8 cellular contexts compared by ENCODE assay signal in the genomic region with DNA sequence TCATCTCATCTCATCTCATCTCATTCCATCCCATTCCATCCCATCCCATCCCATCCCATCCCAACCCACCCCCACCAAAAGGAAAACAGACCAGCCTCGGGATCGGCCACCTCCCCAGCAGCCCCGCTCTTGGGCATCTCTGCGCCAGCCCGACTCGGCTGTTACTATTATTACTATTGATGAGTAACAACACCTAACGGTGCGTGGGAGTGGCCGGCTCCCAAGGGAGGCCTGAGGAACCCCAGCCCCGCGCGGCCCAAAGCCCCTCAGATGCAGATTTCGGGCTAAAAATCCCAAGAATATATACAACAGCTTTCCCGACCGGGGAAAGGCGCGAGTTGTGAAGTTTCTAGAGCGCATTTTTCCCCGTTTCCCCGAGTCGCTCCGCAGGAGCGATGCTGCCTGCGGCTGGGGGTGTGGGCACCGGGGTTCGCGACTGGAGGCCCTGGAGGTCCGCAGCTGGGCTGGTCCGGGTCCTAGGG. TPM values are rescaled to one million over a fixed set of nuclear protein-coding genes. Genes with fewer than 3 reads are reported as not detected.
DNase-seq lines count a peak whose midpoint lies in the region; ATAC-seq and TF ChIP-seq lines count a peak whose summit lies in the region.

No MANE protein-coding gene starts in this region.

- peak overlapping the region; percentile 83 for H3K4me2 ChIP-seq in DOHH2 (ENCODE audit: low read length)

- H3K4me1 Mint-ChIP-seq in activated CD4-positive, alpha-beta memory T cell treated with anti-CD3 and anti-CD28 coated beads, Interleukin-2, amount 10 ng/mL, durations not matched to agents 7 days and 5 days, result peaks cover 18% of the 10 kb centered on the region

- no peak overlapping the region for H3K27ac ChIP-seq in DOHH2 (ENCODE audit: low read depth, low read length)
- H3K27ac ChIP-seq in gastroesophageal sphincter, result peak overlapping the region; percentile 85 to 97 (median 94)
- peak overlapping the region; percentile 78 to 81 for H3K27ac ChIP-seq in prostate gland

- H3K9me3 ChIP-seq in DOHH2 (ENCODE audit: control insufficient read depth, insufficient read depth, low read length) (no peaks in the 10 kb centered on the region), gastroesophageal sphincter (no peaks in the 10 kb centered on the region), prostate gland (no peaks in the 10 kb centered on the region)

- POLR2A ChIA-PET in activated CD4-positive, alpha-beta memory T cell treated with anti-CD3 and anti-CD28 coated beads, Interleukin-2, amount 10 ng/mL, durations not matched to agents 7 days and 5 days (lab: Charles Lee), result interaction anchor here (1.3 to 2.3 kb wide), 5 partner anchors 49 to 223 kb away, joined by 3 to 16 read pairs (median 6); a partner anchor contains a TSS

- DNase-seq in activated CD4-positive, alpha-beta memory T cell treated with anti-CD3 and anti-CD28 coated beads, Interleukin-2, amount 10 ng/mL, durations not matched to agents 7 days and 5 days, result peak; percentile 28
- DNase-seq in prostate gland (ENCODE audit: low spot score) (no peak), NCI-H446 (lab: John Stamatoyannopoulos, UW) (no peak), NCI-H2196 treated with DMSO at 0.1 percent for 48 hours (lab: John Stamatoyannopoulos, UW; ENCODE audit: unreplicated experiment) (no peak)

- H3K4me1 ChIP-seq in DOHH2 (ENCODE audit: control insufficient read depth, low read length), result peaks cover 14% of the 10 kb centered on the region
- H3K4me1 ChIP-seq in gastroesophageal sphincter, result peaks cover 0 to 50% (median 3%) of the 10 kb centered on the region in 3 donors
- H3K4me1 ChIP-seq in prostate gland (replicated peaks), result no peaks in the 10 kb centered on the region

- H3K36me3 ChIP-seq in DOHH2 (ENCODE audit: control insufficient read depth, low read length), result no peaks in the 10 kb centered on the region
- H3K36me3 ChIP-seq in gastroesophageal sphincter, result peaks cover 0 to 21% of the 10 kb centered on the region in 2 donors
- no peaks in the 10 kb centered on the region for H3K36me3 ChIP-seq in prostate gland

- peaks cover 2% of the 10 kb centered on the region for H3K36me3 Mint-ChIP-seq in activated CD4-positive, alpha-beta memory T cell treated with anti-CD3 and anti-CD28 coated beads, Interleukin-2, amount 10 ng/mL, durations not matched to agents 7 days and 5 days (ENCODE audit: low read depth)

- no peaks in the 10 kb centered on the region for H3F3A ChIP-seq in DOHH2 (ENCODE audit: control insufficient read depth, insufficient read depth)

- peaks cover 22% of the 10 kb centered on the region for H3K27me3 Mint-ChIP-seq in activated CD4-positive, alpha-beta memory T cell treated with anti-CD3 and anti-CD28 coated beads, Interleukin-2, amount 10 ng/mL, durations not matched to agents 7 days and 5 days

- TF ChIP-seq EP300 in gastroesophageal sphincter (IDR thresholded peaks at IDR 0.05), result no peak

- H3K4me3 ChIP-seq in DOHH2 (ENCODE audit: low read length) (peak overlapping the region; percentile 86), gastroesophageal sphincter (peak overlapping the region; percentile 91 to 96), prostate gland (peak overlapping the region; percentile 63 to 78)

- peaks cover 19% of the 10 kb centered on the region for H3K79me2 ChIP-seq in DOHH2 (ENCODE audit: control insufficient read depth, low read length)

- CTCF ChIA-PET in activated CD4-positive, alpha-beta memory T cell treated with anti-CD3 and anti-CD28 coated beads, Interleukin-2, amount 10 ng/mL, durations not matched to agents 7 days and 5 days (lab: Charles Lee), result no interaction called here

- intact Hi-C loops in prostate gland (cut with DNase I), result loop anchor here (2.0 kb wide), 1 partner anchor 36 kb away; no protein-coding TSS in a partner anchor

- H3K27me3 ChIP-seq in DOHH2 (ENCODE audit: control insufficient read depth, low read length), result peaks cover 8% of the 10 kb centered on the region; the same call in 1 of the 2 replicates
- H3K27me3 ChIP-seq in gastroesophageal sphincter, result no peaks in the 10 kb centered on the region
- H3K27me3 ChIP-seq in prostate gland (replicated peaks; ENCODE audit: insufficient read depth), result no peaks in the 10 kb centered on the region

- H3K9me3 Mint-ChIP-seq in activated CD4-positive, alpha-beta memory T cell treated with anti-CD3 and anti-CD28 coated beads, Interleukin-2, amount 10 ng/mL, durations not matched to agents 7 days and 5 days, result no peaks in the 10 kb centered on the region

- H3K4me3 Mint-ChIP-seq in activated CD4-positive, alpha-beta memory T cell treated with anti-CD3 and anti-CD28 coated beads, Interleukin-2, amount 10 ng/mL, durations not matched to agents 7 days and 5 days, result peak overlapping the region; percentile 78

- TF ChIP-seq CTCF in DOHH2 (IDR thresholded peaks at IDR 0.05; ENCODE audit: low read depth, low read length, poor library complexity, severe bottlenecking) (no peak), gastroesophageal sphincter (IDR thresholded peaks at IDR 0.05) (no peak), prostate gland (IDR thresholded peaks at IDR 0.05) (no peak)

- no peaks in the 10 kb centered on the region for H3K9me2 ChIP-seq in DOHH2 (replicated peaks; ENCODE audit: control insufficient read depth, low read length)

- 0 to 10% methylated on average over 1 to 2 of the region's 29 CpGs for whole genome bisulfite sequencing in gastroesophageal sphincter (ENCODE audit: low coverage in 1 of 2), 2 donors
- under 1% methylated on average over 29 of the region's 29 CpGs for WGBS in prostate gland

- ATAC-seq in GM19467 (IDR thresholded peaks at IDR 0.05; ENCODE audit: unreplicated experiment) (peak; percentile 17), HG03575 (IDR thresholded peaks at IDR 0.05; ENCODE audit: extremely low read depth, insufficient number of reproducible peaks, low FRiP score, unreplicated experiment) (peak; percentile 15), gastroesophageal sphincter (no peak)

- no peak for TF ChIP-seq POLR2A in gastroesophageal sphincter (IDR thresholded peaks at IDR 0.05)
- no peak for TF ChIP-seq POLR2A in prostate gland (IDR thresholded peaks at IDR 0.05)

- no peak overlapping the region for H3K27ac Mint-ChIP-seq in activated CD4-positive, alpha-beta memory T cell treated with anti-CD3 and anti-CD28 coated beads, Interleukin-2, amount 10 ng/mL, durations not matched to agents 7 days and 5 days

- H4K20me1 ChIP-seq in DOHH2 (ENCODE audit: control insufficient read depth, insufficient read depth, low read depth, low read length), result no peaks in the 10 kb centered on the region

RNA-seq across cellular contexts. Expression of a gene that starts 0.6 kb away (rescaled TPM):
- 1 to 10 TPM; 3.2 to 3.4 TPM for total RNA-seq in activated CD4-positive, alpha-beta memory T cell treated with anti-CD3 and anti-CD28 coated beads, Interleukin-2, amount 10 ng/mL, durations not matched to agents 7 days and 5 days
- total RNA-seq in gastroesophageal sphincter, result 100 to 1,000 TPM in 3 of 4 donors, 10 to 100 TPM in 1; 64.5 to 185 (median 131) TPM
- 10 to 100 TPM; 12.4 to 29.7 TPM for total RNA-seq in prostate gland
